In genomic region chr7:100881136-100881535, GRCh38 we compare ENCODE assay signal across 21 cellular contexts. TPM values are rescaled to one million over a fixed set of nuclear protein-coding genes. Genes with fewer than 3 reads are reported as not detected.
DNase-seq lines count a peak whose midpoint lies in the region; ATAC-seq and TF ChIP-seq lines count a peak whose summit lies in the region.
"Had no signal": no experiment of that assay in that cellular context is flagged by ENCODE, and none has a peak within 500 bp of the region (broad histone marks: within the 10 kb centered on the region; RNA-seq: fewer than 3 reads in every experiment).

No MANE protein-coding gene starts in this region.

- H3K27ac Mint-ChIP-seq in activated CD4-positive, alpha-beta T cell treated with anti-CD3 and anti-CD28 coated beads, Interleukin-2, amount 10 ng/mL, durations not matched to agents 24 days and 14 days, result peak overlapping the region; percentile 45
- peak overlapping the region; percentile 48 for H3K27ac Mint-ChIP-seq in endothelial cell (ENCODE audit: unreplicated experiment)
- peak overlapping the region; percentile 57 for H3K27ac Mint-ChIP-seq in stimulated activated naive B cell treated with anti-CD40 and anti-IgM and Interleukin-4, amounts not matched to agents 10 μg/mL and 1 μg/mL and 100 μg/mL, for 72 hours

- peaks cover 37% of the 10 kb centered on the region for H3K4me1 Mint-ChIP-seq in activated CD4-positive, alpha-beta T cell treated with anti-CD3 and anti-CD28 coated beads, Interleukin-2, amount 10 ng/mL, durations not matched to agents 24 days and 14 days
- H3K4me1 Mint-ChIP-seq in endothelial cell (ENCODE audit: unreplicated experiment), result peaks cover 45% of the 10 kb centered on the region
- H3K4me1 Mint-ChIP-seq in stimulated activated naive B cell treated with anti-CD40 and anti-IgM and Interleukin-4, amounts not matched to agents 10 μg/mL and 1 μg/mL and 100 μg/mL, for 72 hours, result peaks cover 48 to 68% of the 10 kb centered on the region in 2 donors

- H3K36me3 Mint-ChIP-seq in activated CD4-positive, alpha-beta T cell treated with anti-CD3 and anti-CD28 coated beads, Interleukin-2, amount 10 ng/mL, durations not matched to agents 24 days and 14 days (ENCODE audit: low read depth), result peaks cover 81% of the 10 kb centered on the region
- H3K36me3 Mint-ChIP-seq in endothelial cell (ENCODE audit: low read depth, unreplicated experiment), result peaks cover 64% of the 10 kb centered on the region
- H3K36me3 Mint-ChIP-seq in stimulated activated naive B cell treated with anti-CD40 and anti-IgM and Interleukin-4, amounts not matched to agents 10 μg/mL and 1 μg/mL and 100 μg/mL, for 72 hours, result peaks cover 65 to 86% of the 10 kb centered on the region in 2 donors

- H3K4me3 Mint-ChIP-seq in activated CD4-positive, alpha-beta T cell treated with anti-CD3 and anti-CD28 coated beads, Interleukin-2, amount 10 ng/mL, durations not matched to agents 24 days and 14 days, result no peak overlapping the region
- H3K4me3 Mint-ChIP-seq in endothelial cell (ENCODE audit: unreplicated experiment), result no peak overlapping the region
- no peak overlapping the region for H3K4me3 Mint-ChIP-seq in stimulated activated naive B cell treated with anti-CD40 and anti-IgM and Interleukin-4, amounts not matched to agents 10 μg/mL and 1 μg/mL and 100 μg/mL, for 72 hours

- POLR2A ChIA-PET in RWPE1 (lab: Yijun Ruan, JAX; ENCODE audit: low non-redundant PET), result no interaction called here

- no peaks in the 10 kb centered on the region for H3K27me3 Mint-ChIP-seq in activated CD4-positive, alpha-beta T cell treated with anti-CD3 and anti-CD28 coated beads, Interleukin-2, amount 10 ng/mL, durations not matched to agents 24 days and 14 days
- H3K27me3 Mint-ChIP-seq in endothelial cell (ENCODE audit: unreplicated experiment), result peaks cover 13% of the 10 kb centered on the region
- no peaks in the 10 kb centered on the region for H3K27me3 Mint-ChIP-seq in stimulated activated naive B cell treated with anti-CD40 and anti-IgM and Interleukin-4, amounts not matched to agents 10 μg/mL and 1 μg/mL and 100 μg/mL, for 72 hours

- H3K9me3 Mint-ChIP-seq in activated CD4-positive, alpha-beta T cell treated with anti-CD3 and anti-CD28 coated beads, Interleukin-2, amount 10 ng/mL, durations not matched to agents 24 days and 14 days, result no peaks in the 10 kb centered on the region
- no peaks in the 10 kb centered on the region for H3K9me3 Mint-ChIP-seq in endothelial cell (ENCODE audit: unreplicated experiment)
- H3K9me3 Mint-ChIP-seq in stimulated activated naive B cell treated with anti-CD40 and anti-IgM and Interleukin-4, amounts not matched to agents 10 μg/mL and 1 μg/mL and 100 μg/mL, for 72 hours, result no peaks in the 10 kb centered on the region
- H3K9me3 Mint-ChIP-seq: CD8-positive, alpha-beta memory T cell had no signal

- intact Hi-C loops in activated CD4-positive, alpha-beta T cell treated with anti-CD3 and anti-CD28 coated beads, Interleukin-2, amount 10 ng/mL, durations not matched to agents 24 days and 14 days (cut with micrococcal nuclease), result no loop called here

- no peak for DNase-seq in activated CD4-positive, alpha-beta T cell treated with anti-CD3 and anti-CD28 coated beads, Interleukin-2, amount 10 ng/mL, durations not matched to agents 24 days and 14 days
- no peak for DNase-seq in activated CD4-positive, alpha-beta T cell treated with anti-CD3 and anti-CD28 coated beads for 1 hour
- no peak for DNase-seq in RWPE1 (ENCODE audit: low spot score)
- no peak for DNase-seq in endothelial cell (ENCODE audit: low spot score)
- DNase-seq in stimulated activated naive B cell treated with anti-CD40 and anti-IgM and Interleukin-4, amounts not matched to agents 10 μg/mL and 1 μg/mL and 100 μg/mL, for 72 hours, result no peak
- DNase-seq in middle frontal gyrus (ENCODE audit: extremely low spot score, low spot score), result no peak
- DNase-seq in epidermal melanocyte (ENCODE audit: insufficient read length, low spot score), result no peak
- DNase-seq: 8988T; DND-41; KG1; NCI-H1436; NCI-H2029; NCI-H2171 treated with DMSO at 0.1 percent for 48 hours; NCI-H446 treated with DMSO at 0.1 percent for 48 hours; NK-92 treated with Interleukin-12 subunit alpha and Interleukin-12 subunit beta, amount 100 ng/mL, for 24 hours; OCI-M1; RPMI8226 had no signal

- CTCF ChIA-PET in RWPE1 (lab: Yijun Ruan, JAX), result no interaction called here

- H3K27ac ChIP-seq in RWPE1, result peak overlapping the region; percentile 62

- ATAC-seq in stimulated activated naive B cell treated with anti-CD40 and anti-IgM and Interleukin-4, amounts not matched to agents 10 μg/mL and 1 μg/mL and 100 μg/mL, for 72 hours (replicated peaks), result no peak
- ATAC-seq in GM19463 (IDR thresholded peaks at IDR 0.05; ENCODE audit: unreplicated experiment), result no peak
- ATAC-seq: HCT116 had no signal

- TF ChIP-seq CTCF in RWPE1 (conservative IDR thresholded peaks at IDR 0.05; ENCODE audit: low read depth) (no peak), endothelial cell (IDR thresholded peaks at IDR 0.05; ENCODE audit: unreplicated experiment) (no peak)

RNA-seq across cellular contexts. Expression of gene SRRT, which starts 6.2 kb away (rescaled TPM):
- total RNA-seq in activated CD4-positive, alpha-beta T cell treated with anti-CD3 and anti-CD28 coated beads, Interleukin-2, amount 10 ng/mL, durations not matched to agents 24 days and 14 days, result 300 and 318 TPM in 2 replicates
- total RNA-seq in endothelial cell (ENCODE audit: unreplicated experiment), result 173 TPM

RNA-seq across cellular contexts. Expression of gene UFSP1, which starts 8.4 kb away (rescaled TPM):
- total RNA-seq in activated CD4-positive, alpha-beta T cell treated with anti-CD3 and anti-CD28 coated beads, Interleukin-2, amount 10 ng/mL, durations not matched to agents 24 days and 14 days, result 4.5 TPM in 2 replicates
- 2.4 TPM for total RNA-seq in endothelial cell (ENCODE audit: unreplicated experiment)

RNA-seq across cellular contexts. Expression of gene TRIP6, which starts 13.9 kb away (rescaled TPM):
- total RNA-seq in activated CD4-positive, alpha-beta T cell treated with anti-CD3 and anti-CD28 coated beads, Interleukin-2, amount 10 ng/mL, durations not matched to agents 24 days and 14 days, result 42.7 and 47.6 TPM in 2 replicates
- total RNA-seq in endothelial cell (ENCODE audit: unreplicated experiment), result 93.8 TPM

RNA-seq across cellular contexts. Expression of gene ACHE, which starts 14.6 kb away (rescaled TPM):
- total RNA-seq in activated CD4-positive, alpha-beta T cell treated with anti-CD3 and anti-CD28 coated beads, Interleukin-2, amount 10 ng/mL, durations not matched to agents 24 days and 14 days, result not detected in 2 replicates
- total RNA-seq in endothelial cell (ENCODE audit: unreplicated experiment), result 3.0 TPM
- total RNA-seq: M059J had no signal

RNA-seq across cellular contexts. Expression of gene SLC12A9, which starts 28.6 kb away (rescaled TPM):
- 37.3 and 41.2 TPM in 2 replicates for total RNA-seq in activated CD4-positive, alpha-beta T cell treated with anti-CD3 and anti-CD28 coated beads, Interleukin-2, amount 10 ng/mL, durations not matched to agents 24 days and 14 days
- 60.5 TPM for total RNA-seq in endothelial cell (ENCODE audit: unreplicated experiment)
